8 cellular contexts compared by ENCODE assay signal in genomic region chr2:46954951-46955571, GRCh38. TPM values are rescaled to one million over a fixed set of nuclear protein-coding genes. Genes with fewer than 3 reads are reported as not detected.
DNase-seq lines count a peak whose midpoint lies in the region; ATAC-seq and TF ChIP-seq lines count a peak whose summit lies in the region.

No MANE protein-coding gene starts in this region.

- 27% methylated on average over 9 of the region's 9 CpGs; no CpG with 5 or more reads in 1 of the 2 donors for WGBS in gastroesophageal sphincter (ENCODE audit: low coverage in 1 of 2), 2 donors

- H3K27me3 Mint-ChIP-seq in activated naive CD8-positive, alpha-beta T cell treated with anti-CD3 and anti-CD28 coated beads for 36 hours: no peaks in the 10 kb centered on the region

- no peak for TF ChIP-seq CTCF in gastroesophageal sphincter (IDR thresholded peaks at IDR 0.05)

- ATAC-seq in gastroesophageal sphincter: peak; percentile 94
- ATAC-seq in GM18520 (IDR thresholded peaks at IDR 0.05; ENCODE audit: unreplicated experiment): no peak
- ATAC-seq in GM21381 (IDR thresholded peaks at IDR 0.05; ENCODE audit: unreplicated experiment): no peak

- no peaks in the 10 kb centered on the region for H3K27me3 ChIP-seq in gastroesophageal sphincter

- H3K36me3 ChIP-seq in gastroesophageal sphincter: peaks cover 0 to 79% of the 10 kb centered on the region in 2 donors

- H3K4me1 Mint-ChIP-seq in activated naive CD8-positive, alpha-beta T cell treated with anti-CD3 and anti-CD28 coated beads for 36 hours: peaks cover 7% of the 10 kb centered on the region

- H3K4me3 ChIP-seq in gastroesophageal sphincter: no peak overlapping the region

- peaks cover 0 to 38% (median 13%) of the 10 kb centered on the region in 3 donors for H3K4me1 ChIP-seq in gastroesophageal sphincter

- H3K27ac Mint-ChIP-seq in activated naive CD8-positive, alpha-beta T cell treated with anti-CD3 and anti-CD28 coated beads for 36 hours: no peak overlapping the region

- no peak overlapping the region for H3K4me3 Mint-ChIP-seq in activated naive CD8-positive, alpha-beta T cell treated with anti-CD3 and anti-CD28 coated beads for 36 hours

- H3K27ac ChIP-seq in gastroesophageal sphincter: peak overlapping the region; percentile 2 to 81 (median 66)

- no peaks in the 10 kb centered on the region for H3K9me3 Mint-ChIP-seq in activated naive CD8-positive, alpha-beta T cell treated with anti-CD3 and anti-CD28 coated beads for 36 hours

- TF ChIP-seq EP300 in gastroesophageal sphincter (IDR thresholded peaks at IDR 0.05): no peak

- DNase-seq in Daoy (ENCODE audit: low read depth) (peak; percentile 93), T1000 (lab: John Stamatoyannopoulos, UW) (peak; percentile 71), renal cortical epithelial cell (ENCODE audit: low read depth) (peak; percentile 94)
- no peak for DNase-seq in stimulated activated CD4-positive, alpha-beta T cell treated with anti-CD3 and anti-CD28 coated beads, Interleukin-12 subunit alpha, Interleukin-12 subunit beta, amount 100 ng/mL, for 4 hours
- DNase-seq in activated naive CD8-positive, alpha-beta T cell treated with anti-CD3 and anti-CD28 coated beads for 36 hours: no peak

- peaks cover 39% of the 10 kb centered on the region for H3K36me3 Mint-ChIP-seq in activated naive CD8-positive, alpha-beta T cell treated with anti-CD3 and anti-CD28 coated beads for 36 hours

- no peak for TF ChIP-seq POLR2A in gastroesophageal sphincter (IDR thresholded peaks at IDR 0.05)

- no peaks in the 10 kb centered on the region for H3K9me3 ChIP-seq in gastroesophageal sphincter

RNA-seq across cellular contexts. Expression of gene TTC7A, which starts 14.0 kb away (rescaled TPM):
- total RNA-seq in Daoy (2014; rRNA removed; shearing (Covaris generic)): 9.1 and 11.9 TPM in 2 replicates
- total RNA-seq in gastroesophageal sphincter (10 to 100 TPM; 21.6 to 29.1 (median 24.4) TPM), renal cortical epithelial cell (19.8 and 30.7 TPM in 2 replicates)
- total RNA-seq in activated naive CD8-positive, alpha-beta T cell treated with anti-CD3 and anti-CD28 coated beads for 36 hours: 10 to 100 TPM; 55.0 to 56.6 TPM

RNA-seq across cellular contexts. Expression of gene MCFD2, which starts 39.5 kb away (rescaled TPM):
- total RNA-seq in Daoy (2014; rRNA removed; shearing (Covaris generic)): 80.7 and 115 TPM in 2 replicates
- 10 to 100 TPM; 81.7 to 89.5 (median 85.4) TPM for total RNA-seq in gastroesophageal sphincter
- total RNA-seq in renal cortical epithelial cell: 90.1 and 103 TPM in 2 replicates
- 10 to 100 TPM; 41.2 to 42.3 TPM for total RNA-seq in activated naive CD8-positive, alpha-beta T cell treated with anti-CD3 and anti-CD28 coated beads for 36 hours

Comparison
In these comparisons a context has a peak if more than half of its experiments do, and no peak if none do; other contexts are left out.
1. DNase-seq: peak in Daoy (single experiment), T1000 (single experiment) and renal cortical epithelial cell (single experiment); none in stimulated activated CD4-positive, alpha-beta T cell treated with anti-CD3 and anti-CD28 coated beads, Interleukin-12 subunit alpha, Interleukin-12 subunit beta, amount 100 ng/mL, for 4 hours (single experiment) and activated naive CD8-positive, alpha-beta T cell treated with anti-CD3 and anti-CD28 coated beads for 36 hours (single experiment).